ENCODE assay signal across 1 cellular context in genomic region chr6:141641406-141641805, GRCh38.
TF ChIP-seq lines count a peak whose summit lies in the region.

No MANE protein-coding gene starts in this region.

TF ChIP-seq in HCT116, 20 proteins besides CTCF, POLR2A, EP300 and RAD21 (continued from another document):
- TF ChIP-seq MAX (IDR thresholded peaks at IDR 0.05) (no peak), REST (IDR thresholded peaks at IDR 0.05; ENCODE audit: low read depth) (no peak)
